1 cellular context compared by ENCODE assay signal in the genomic region with DNA sequence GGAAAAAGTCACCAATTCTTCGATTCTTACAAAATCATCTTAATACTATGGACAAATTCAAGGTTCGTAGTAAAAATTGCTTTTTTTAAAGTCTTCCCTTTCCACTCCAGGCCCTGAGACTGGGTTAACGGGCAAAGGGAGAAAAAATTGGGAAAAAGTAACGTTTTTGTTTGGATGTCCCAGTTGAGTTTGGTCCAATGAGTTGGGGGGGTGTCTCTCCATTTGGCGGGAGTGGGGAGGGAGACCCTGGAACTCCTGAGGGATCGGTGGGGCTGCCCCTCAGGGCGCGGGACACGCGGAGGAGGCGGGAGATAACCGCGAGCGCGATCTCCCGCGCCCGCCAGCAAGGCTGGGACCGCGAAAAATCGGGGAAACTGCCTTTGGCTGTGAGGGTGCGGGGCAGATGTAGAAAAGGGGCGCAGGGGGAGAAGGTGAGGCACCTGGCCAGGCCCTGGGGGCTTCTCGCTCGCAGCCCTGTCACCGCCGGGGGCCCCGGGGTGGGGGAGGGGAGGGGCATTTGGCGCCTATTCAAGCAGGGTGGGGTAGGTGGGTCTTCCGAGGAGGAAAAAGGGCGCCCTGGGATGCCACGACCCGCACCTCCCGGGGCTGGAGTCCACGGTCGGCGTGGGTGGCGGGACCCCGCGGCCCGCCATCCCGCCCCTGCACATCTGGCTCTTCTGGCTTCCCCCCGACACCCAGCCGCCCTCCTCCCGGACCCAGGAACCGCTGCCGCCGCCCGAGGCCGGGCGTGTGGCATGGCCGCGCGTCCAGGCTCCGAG.
TF ChIP-seq lines count a peak whose summit lies in the region.

No MANE protein-coding gene starts in this region.

TF ChIP-seq in WTC11, 78 proteins besides CTCF, POLR2A, EP300 and RAD21 (continued from another document):
- TF ChIP-seq, protein P1, sequence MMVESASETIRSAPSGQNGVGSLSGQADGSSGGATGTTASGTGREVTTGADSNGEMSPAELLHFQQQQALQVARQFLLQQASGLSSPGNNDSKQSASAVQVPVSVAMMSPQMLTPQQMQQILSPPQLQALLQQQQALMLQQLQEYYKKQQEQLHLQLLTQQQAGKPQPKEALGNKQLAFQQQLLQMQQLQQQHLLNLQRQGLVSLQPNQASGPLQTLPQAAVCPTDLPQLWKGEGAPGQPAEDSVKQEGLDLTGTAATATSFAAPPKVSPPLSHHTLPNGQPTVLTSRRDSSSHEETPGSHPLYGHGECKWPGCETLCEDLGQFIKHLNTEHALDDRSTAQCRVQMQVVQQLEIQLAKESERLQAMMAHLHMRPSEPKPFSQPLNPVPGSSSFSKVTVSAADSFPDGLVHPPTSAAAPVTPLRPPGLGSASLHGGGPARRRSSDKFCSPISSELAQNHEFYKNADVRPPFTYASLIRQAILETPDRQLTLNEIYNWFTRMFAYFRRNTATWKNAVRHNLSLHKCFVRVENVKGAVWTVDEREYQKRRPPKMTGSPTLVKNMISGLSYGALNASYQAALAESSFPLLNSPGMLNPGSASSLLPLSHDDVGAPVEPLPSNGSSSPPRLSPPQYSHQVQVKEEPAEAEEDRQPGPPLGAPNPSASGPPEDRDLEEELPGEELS (CRISPR knock-in tag; IDR thresholded peaks at IDR 0.05) = no peak
- TF ChIP-seq TEAD1 (CRISPR knock-in tag; IDR thresholded peaks at IDR 0.05) = 0 out of 2 replicates have a peak, but pooled peaks have one; percentile 15
- TF ChIP-seq RORB (CRISPR knock-in tag; IDR thresholded peaks at IDR 0.05) = no peak
- peak; percentile 27; the same call in 1 of the 2 replicates for TF ChIP-seq JUN (CRISPR knock-in tag; IDR thresholded peaks at IDR 0.05)
- TF ChIP-seq SMAD4 (CRISPR knock-in tag; IDR thresholded peaks at IDR 0.05) = no peak
